ENCODE assay signal across 23 cellular contexts in genomic region chr3:81516042-81516441, GRCh38.
"Had no signal": no experiment of that assay in that cellular context is flagged by ENCODE, and none has a peak within 500 bp of the region (broad histone marks: within the 10 kb centered on the region; RNA-seq: fewer than 3 reads in every experiment).

No MANE protein-coding gene starts in this region.

- ATAC-seq: foreskin keratinocyte; heart left ventricle; left colon; left ventricle myocardium superior; pancreas; right lobe of liver; stimulated activated naive B cell treated with anti-CD40 and anti-IgM and Interleukin-4, amounts not matched to agents 10 μg/mL and 1 μg/mL and 100 μg/mL, for 72 hours; stimulated activated naive CD8-positive, alpha-beta T cell treated with anti-CD3 and anti-CD28 coated beads, Interleukin-15, amount 100 ng/mL, for 72 hours had no signal

- H3K9me3 ChIP-seq: esophagus squamous epithelium, heart left ventricle, pancreas, prostate gland, right lobe of liver, testis, tibial nerve had no signal

- H3K27me3 ChIP-seq: esophagus squamous epithelium, foreskin keratinocyte, heart left ventricle, pancreas, right lobe of liver, testis, tibial nerve had no signal

- H3K36me3 ChIP-seq: esophagus squamous epithelium, pancreas, prostate gland, right lobe of liver had no signal

- H3K27ac ChIP-seq: esophagus squamous epithelium, foreskin keratinocyte, heart left ventricle, pancreas, prostate gland, right lobe of liver, skin epidermis, testis, tibial nerve had no signal

- DNase-seq: cerebellar nuclear complex; esophagus squamous epithelium; foreskin keratinocyte; heart left ventricle; hippocampal formation; left colon; left ventricle myocardium superior; mesenchymal stem cell; midbrain; naive B cell; occipital lobe; pancreas; retina; right lobe of liver; stimulated activated CD4-positive, alpha-beta T cell treated with anti-CD3 and anti-CD28 coated beads, Interleukin-2, amount 100 ng/mL, for 24 hours; stimulated activated CD4-positive, alpha-beta T cell treated with anti-CD3 and anti-CD28 coated beads, Interleukin-4, amount 100 ng/mL, for 4 hours; stimulated activated naive B cell treated with anti-CD40 and anti-IgM and Interleukin-4, amounts not matched to agents 10 μg/mL and 1 μg/mL and 100 μg/mL, for 72 hours; stimulated activated naive CD8-positive, alpha-beta T cell treated with anti-CD3 and anti-CD28 coated beads, Interleukin-15, amount 100 ng/mL, for 72 hours; testis had no signal

- H3K4me3 ChIP-seq: esophagus squamous epithelium, heart left ventricle, lung, pancreas, prostate gland, right lobe of liver, skin epidermis, testis, tibial nerve had no signal

- H3K4me1 ChIP-seq: esophagus squamous epithelium, foreskin keratinocyte, pancreas, prostate gland, right lobe of liver, testis, tibial nerve had no signal
